8 cellular contexts compared by ENCODE assay signal in genomic region chr1:220776725-220777326, GRCh38. TPM values are rescaled to one million over a fixed set of nuclear protein-coding genes. Genes with fewer than 3 reads are reported as not detected.
A peak's percentile ranks its signal among the peaks of the same experiment; 100 is the strongest.
DNase-seq lines count a peak whose midpoint lies in the region; ATAC-seq and TF ChIP-seq lines count a peak whose summit lies in the region.

No MANE protein-coding gene starts in this region.

- DNase-seq in NCI-H2227 treated with DMSO at 0.1 percent for 48 hours (lab: John Stamatoyannopoulos, UW) (peak; percentile 79), dermis blood vessel endothelial cell (peak; percentile 87), lung microvascular endothelial cell (ENCODE audit: low read depth in 2 of 2) (peak; percentile 79 to 86)
- peak; percentile 83 for DNase-seq in activated CD4-positive, alpha-beta T cell treated with anti-CD3 and anti-CD28 coated beads for 48 hours
- peak; percentile 30 for DNase-seq in stimulated activated CD8-positive, alpha-beta memory T cell treated with anti-CD3 and anti-CD28 coated beads, Interleukin-15, amount 100 ng/mL, for 1 hour (ENCODE audit: low read depth)

- no peak overlapping the region for H3K27ac ChIP-seq in C4-2B

- ATAC-seq in GM18909 (IDR thresholded peaks at IDR 0.05; ENCODE audit: poor library complexity, unreplicated experiment): peak; percentile 83
- peak; percentile 73 for ATAC-seq in HG03135 (IDR thresholded peaks at IDR 0.05; ENCODE audit: unreplicated experiment)

- TF ChIP-seq CTCF in C4-2B (conservative IDR thresholded peaks at IDR 0.05): peak; percentile 97

RNA-seq across cellular contexts. Expression of gene MTARC1, which starts 9.9 kb away (rescaled TPM):
- total RNA-seq in dermis blood vessel endothelial cell (1.9 and 3.9 TPM in 2 replicates), lung microvascular endothelial cell (0.99 and 2.2 TPM in 2 replicates)

RNA-seq across cellular contexts. Expression of gene MTARC2, which starts 28.7 kb away (rescaled TPM):
- total RNA-seq in dermis blood vessel endothelial cell: 11.0 and 23.5 TPM in 2 replicates
- total RNA-seq in lung microvascular endothelial cell: 8.5 and 16.5 TPM in 2 replicates

Comparison
In these comparisons a context has a peak if more than half of its experiments do, and no peak if none do; other contexts are left out.
1. DNase-seq: peak in every context shown above with its lines; median percentile 87 in dermis blood vessel endothelial cell; 83 in activated CD4-positive, alpha-beta T cell treated with anti-CD3 and anti-CD28 coated beads for 48 hours; 82 in lung microvascular endothelial cell; 79 in NCI-H2227 treated with DMSO at 0.1 percent for 48 hours; 30 in stimulated activated CD8-positive, alpha-beta memory T cell treated with anti-CD3 and anti-CD28 coated beads, Interleukin-15, amount 100 ng/mL, for 1 hour.